Comparison of ENCODE assay signal across 13 cellular contexts in genomic region chr15:97817266-97817890, GRCh38.
DNase-seq lines count a peak whose midpoint lies in the region; ATAC-seq and TF ChIP-seq lines count a peak whose summit lies in the region.
"Had no signal": no experiment of that assay in that cellular context is flagged by ENCODE, and none has a peak within 500 bp of the region (broad histone marks: within the 10 kb centered on the region; RNA-seq: fewer than 3 reads in every experiment).

No MANE protein-coding gene starts in this region.

- H3K27ac Mint-ChIP-seq in nephron progenitor cell, result peak overlapping the region; percentile 46
- H3K27ac Mint-ChIP-seq: CD4-positive, CD25-positive, alpha-beta regulatory T cell; HFFc6 had no signal

- peaks cover 22% of the 10 kb centered on the region for H3K9me3 Mint-ChIP-seq in nephron progenitor cell
- peaks cover 7% of the 10 kb centered on the region for H3K9me3 Mint-ChIP-seq in activated T-cell treated with anti-CD3 and anti-CD28 coated beads, Interleukin-2, amount 50 U/mL, for 4 hours

- H3K36me3 ChIP-seq in DND-41 (ENCODE audit: insufficient read depth, low read length) (no peaks in the 10 kb centered on the region), Peyer's patch (no peaks in the 10 kb centered on the region)

- peak overlapping the region; percentile 55 for H3K4me2 ChIP-seq in DND-41 (ENCODE audit: insufficient read depth, low read length)
- H3K4me2 ChIP-seq: A549 had no signal

- H3K27me3 ChIP-seq in DND-41 (ENCODE audit: insufficient read depth, low read length, poor library complexity) (no peaks in the 10 kb centered on the region), Peyer's patch (no peaks in the 10 kb centered on the region)

- no peak for TF ChIP-seq POLR2A in Peyer's patch (IDR thresholded peaks at IDR 0.05)

- H3K27ac ChIP-seq in DND-41 (ENCODE audit: low read length), result peak overlapping the region; percentile 53
- no peak overlapping the region for H3K27ac ChIP-seq in Peyer's patch
- H3K27ac ChIP-seq: A549 had no signal

- H3K9me3 ChIP-seq in DND-41 (ENCODE audit: insufficient read depth, low read length, severe bottlenecking) (no peaks in the 10 kb centered on the region), Peyer's patch (no peaks in the 10 kb centered on the region)
- H3K9me3 ChIP-seq: A549 had no signal

- no peaks in the 10 kb centered on the region for H4K20me1 ChIP-seq in DND-41 (ENCODE audit: insufficient read depth, low read length)

- H2AFZ ChIP-seq in DND-41 (ENCODE audit: low read depth, low read length), result peak overlapping the region; percentile 24; the same call in 1 of the 2 replicates

- H3K4me1 Mint-ChIP-seq in nephron progenitor cell, result peaks cover 42% of the 10 kb centered on the region
- H3K4me1 Mint-ChIP-seq in activated T-cell treated with anti-CD3 and anti-CD28 coated beads, Interleukin-2, amount 50 U/mL, for 4 hours (ENCODE audit: low read depth), result no peaks in the 10 kb centered on the region
- H3K4me1 Mint-ChIP-seq: CD4-positive, CD25-positive, alpha-beta regulatory T cell had no signal

- H3K4me3 ChIP-seq in DND-41 (ENCODE audit: low read depth in 1 of 2, low read length in 2 of 2) (peak overlapping the region in 1 of 2 experiments; percentile 14; a peak in 1 of 4 replicates), Peyer's patch (no peak overlapping the region)
- H3K4me3 ChIP-seq in Jurkat, Clone E6-1 (ENCODE audit: low read length), result no peak overlapping the region
- H3K4me3 ChIP-seq: A549 had no signal

- ATAC-seq in DND-41 (ENCODE audit: insufficient read depth, low read depth), result peak; percentile 96
- no peak for ATAC-seq in activated T-cell treated with anti-CD3 and anti-CD28 coated beads, Interleukin-2, amount 50 U/mL, for 4 hours
- ATAC-seq: A549, HepG2 had no signal

- H3K79me2 ChIP-seq in DND-41 (ENCODE audit: insufficient read depth, low read length), result no peaks in the 10 kb centered on the region

- H3K9ac ChIP-seq in DND-41 (ENCODE audit: low read depth, low read length), result peak overlapping the region; percentile 30; the same call in 1 of the 2 replicates

- peaks cover 6% of the 10 kb centered on the region for H3K27me3 Mint-ChIP-seq in nephron progenitor cell (ENCODE audit: low read depth, poor library complexity)
- H3K27me3 Mint-ChIP-seq in activated T-cell treated with anti-CD3 and anti-CD28 coated beads, Interleukin-2, amount 50 U/mL, for 4 hours (ENCODE audit: low read depth), result no peaks in the 10 kb centered on the region
- H3K27me3 Mint-ChIP-seq: CD4-positive, CD25-positive, alpha-beta regulatory T cell had no signal

- H3K36me3 Mint-ChIP-seq in nephron progenitor cell (ENCODE audit: low read depth), result peaks cover 5% of the 10 kb centered on the region
- no peaks in the 10 kb centered on the region for H3K36me3 Mint-ChIP-seq in activated T-cell treated with anti-CD3 and anti-CD28 coated beads, Interleukin-2, amount 50 U/mL, for 4 hours (ENCODE audit: insufficient read depth)
- H3K36me3 Mint-ChIP-seq: CD4-positive, CD25-positive, alpha-beta regulatory T cell had no signal

- TF ChIP-seq CTCF in DND-41 (IDR thresholded peaks at IDR 0.05; ENCODE audit: borderline replicate concordance, extremely low read depth, low read length, poor library complexity, severe bottlenecking) (no peak), nephron progenitor cell (IDR thresholded peaks at IDR 0.05) (no peak), Peyer's patch (IDR thresholded peaks at IDR 0.05) (no peak)

- H3K4me1 ChIP-seq in DND-41 (ENCODE audit: insufficient read depth, low read length) (peaks cover 18% of the 10 kb centered on the region), Peyer's patch (no peaks in the 10 kb centered on the region)
- H3K4me1 ChIP-seq: A549 had no signal

- H3K4me3 Mint-ChIP-seq in nephron progenitor cell, result no peak overlapping the region
- no peak overlapping the region for H3K4me3 Mint-ChIP-seq in activated T-cell treated with anti-CD3 and anti-CD28 coated beads, Interleukin-2, amount 50 U/mL, for 4 hours
- H3K4me3 Mint-ChIP-seq: HFFc6 had no signal

- DNase-seq in DND-41 (peak; percentile 37), SW480 (ENCODE audit: low spot score) (peak; percentile 60), nephron progenitor cell (no peak), Peyer's patch (no peak)
- peak; percentile 44 for DNase-seq in Jurkat, Clone E6-1 (ENCODE audit: low read depth, low spot score)
- DNase-seq in activated effector memory CD4-positive, alpha-beta T cell treated with anti-CD3 and anti-CD28 coated beads, Interleukin-2, amount 50 U/mL, for 16 hours, result no peak
- DNase-seq in activated T-cell treated with anti-CD3 and anti-CD28 coated beads, Interleukin-2, amount 50 U/mL, for 4 hours, result no peak
- DNase-seq: CD4-positive, CD25-positive, alpha-beta regulatory T cell; DMS53; HCEC 1CT; HFFc6 had no signal

Comparison
In these comparisons a context has a peak if more than half of its experiments do, and no peak if none do; other contexts are left out.
1. DNase-seq: peak in DND-41 (single experiment), Jurkat, Clone E6-1 (single experiment) and SW480 (single experiment); none in nephron progenitor cell (single experiment), Peyer's patch (0 of 3), activated effector memory CD4-positive, alpha-beta T cell treated with anti-CD3 and anti-CD28 coated beads, Interleukin-2, amount 50 U/mL, for 16 hours (single experiment) and activated T-cell treated with anti-CD3 and anti-CD28 coated beads, Interleukin-2, amount 50 U/mL, for 4 hours (single experiment).